ENCODE assay signal across 8 cellular contexts in the genomic region with DNA sequence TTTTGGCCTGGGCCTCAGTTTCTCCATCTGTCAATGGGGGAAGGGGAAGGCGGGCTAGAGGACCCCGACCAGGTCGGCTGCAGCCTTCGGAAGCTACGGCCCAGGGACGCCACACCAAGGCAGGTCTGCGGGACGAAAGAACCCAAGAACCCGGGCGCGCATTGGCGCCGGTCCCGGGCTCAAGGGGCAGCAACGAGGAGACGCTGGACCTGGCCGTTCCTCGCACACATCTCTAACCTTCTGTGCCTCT. TPM values are rescaled to one million over a fixed set of nuclear protein-coding genes. Genes with fewer than 3 reads are reported as not detected.
DNase-seq lines count a peak whose midpoint lies in the region; ATAC-seq and TF ChIP-seq lines count a peak whose summit lies in the region.

No MANE protein-coding gene starts in this region.

- no peaks in the 10 kb centered on the region for H3K27me3 Mint-ChIP-seq in nephron (ENCODE audit: low read depth)

- no peak for DNase-seq in MG63
- DNase-seq in effector memory CD4-positive, alpha-beta T cell, result no peak
- no peak for DNase-seq in H4 (ENCODE audit: low spot score)
- DNase-seq in DMS79 (lab: John Stamatoyannopoulos, UW), result no peak
- no peak for DNase-seq in HuH-7.5 (ENCODE audit: low spot score)

- peak overlapping the region; percentile 97 for H3K27ac ChIP-seq in C4-2B
- peak overlapping the region; percentile 99 for H3K27ac ChIP-seq in effector memory CD4-positive, alpha-beta T cell (ENCODE audit: insufficient read depth, low read length, poor library complexity, severe bottlenecking)

- TF ChIP-seq CTCF in C4-2B (conservative IDR thresholded peaks at IDR 0.05) (no peak), nephron (IDR thresholded peaks at IDR 0.05; ENCODE audit: unreplicated experiment in 3 of 3) (no peak)

- ATAC-seq in HG03280 (IDR thresholded peaks at IDR 0.05; ENCODE audit: unreplicated experiment), result no peak

- H3K36me3 ChIP-seq in MG63, result peaks cover 42% of the 10 kb centered on the region
- peaks cover 4% of the 10 kb centered on the region for H3K36me3 ChIP-seq in effector memory CD4-positive, alpha-beta T cell (ENCODE audit: control insufficient read depth, insufficient read depth, low read length)

- H3K4me1 ChIP-seq in effector memory CD4-positive, alpha-beta T cell (ENCODE audit: control insufficient read depth, insufficient read depth, low read length, poor library complexity, severe bottlenecking), result peaks cover 33% of the 10 kb centered on the region

- peak overlapping the region; percentile 89 to 98 (median 97) for H3K4me3 Mint-ChIP-seq in nephron

- H3K27ac Mint-ChIP-seq in nephron, result peak overlapping the region; percentile 98

- H3K4me1 Mint-ChIP-seq in nephron, result peaks cover 34% of the 10 kb centered on the region

- H3K4me3 ChIP-seq in MG63, result peak overlapping the region; percentile 93
- peak overlapping the region; percentile 82 for H3K4me3 ChIP-seq in effector memory CD4-positive, alpha-beta T cell (ENCODE audit: insufficient read depth, low read depth, low read length, poor library complexity, severe bottlenecking)

- no peaks in the 10 kb centered on the region for H3K9me3 Mint-ChIP-seq in nephron

- H3K27me3 ChIP-seq in MG63, result no peaks in the 10 kb centered on the region
- H3K27me3 ChIP-seq in effector memory CD4-positive, alpha-beta T cell (replicated peaks; ENCODE audit: control insufficient read depth, insufficient read depth, low read length, poor library complexity, severe bottlenecking), result no peaks in the 10 kb centered on the region

- peaks cover 19% of the 10 kb centered on the region for H3K36me3 Mint-ChIP-seq in nephron (ENCODE audit: low read depth)

- no peaks in the 10 kb centered on the region for H3K9me3 ChIP-seq in MG63
- H3K9me3 ChIP-seq in effector memory CD4-positive, alpha-beta T cell (ENCODE audit: control insufficient read depth, low read length), result no peaks in the 10 kb centered on the region

RNA-seq across cellular contexts. Expression of a gene that starts 0.7 kb away (rescaled TPM):
- total RNA-seq in MG63 (2014; rRNA removed; shearing (Covaris generic); ENCODE audit: low replicate concordance), result 273 and 320 TPM in 2 replicates
- total RNA-seq in H4 (2014; rRNA removed; shearing (Covaris generic)), result 107 and 109 TPM in 2 replicates

RNA-seq across cellular contexts. Expression of a gene that starts 28.1 kb away (rescaled TPM):
- total RNA-seq in MG63 (2014; rRNA removed; shearing (Covaris generic); ENCODE audit: low replicate concordance), result 0.54 and 3.3 TPM in 2 replicates
- total RNA-seq in H4 (2014; rRNA removed; shearing (Covaris generic)), result 9.9 and 11.8 TPM in 2 replicates

RNA-seq across cellular contexts. Expression of a gene that starts 47.8 kb away (rescaled TPM):
- 95.3 and 97.4 TPM in 2 replicates for total RNA-seq in MG63 (2014; rRNA removed; shearing (Covaris generic); ENCODE audit: low replicate concordance)
- total RNA-seq in H4 (2014; rRNA removed; shearing (Covaris generic)), result 21.4 and 29.6 TPM in 2 replicates
